Comparison of ENCODE assay signal across 8 cellular contexts in the genomic region with DNA sequence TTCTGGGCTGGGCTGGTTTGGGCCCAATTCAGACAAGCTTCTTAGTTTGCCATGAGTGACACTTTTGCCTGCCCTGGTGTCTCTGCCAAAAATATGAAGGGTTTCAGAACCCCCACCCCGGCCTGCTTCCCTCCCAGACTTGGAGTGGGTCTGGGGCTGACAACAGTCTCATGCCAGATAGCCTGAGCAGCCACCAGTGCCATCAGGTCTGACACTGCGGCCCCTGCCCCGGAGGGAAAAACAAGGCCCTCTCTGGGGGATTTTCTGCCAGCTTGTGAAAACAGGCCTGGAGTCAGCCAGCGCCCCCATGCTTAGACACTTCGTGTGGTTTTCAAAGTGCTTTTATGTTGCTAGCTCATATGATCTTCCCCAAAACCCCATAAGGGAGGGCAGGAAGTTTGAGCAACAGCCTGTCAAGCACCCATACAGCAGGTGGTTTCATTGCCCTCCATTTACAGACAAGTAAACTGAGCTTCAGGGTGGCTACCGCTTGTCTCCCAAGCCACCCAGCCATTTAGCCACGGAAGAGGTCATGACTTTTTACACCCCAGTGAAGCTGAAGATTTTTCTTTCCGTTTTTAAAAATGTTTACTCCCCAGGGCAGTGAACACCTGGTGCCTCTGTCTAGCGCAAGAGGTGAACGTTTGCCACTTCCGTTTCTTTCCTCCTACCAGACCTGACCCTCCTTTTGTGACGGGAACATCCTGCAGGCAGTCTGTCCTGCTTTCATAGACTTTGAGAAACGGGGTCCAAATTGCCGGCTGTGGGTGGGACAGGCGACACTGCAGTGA.
DNase-seq lines count a peak whose midpoint lies in the region; ATAC-seq and TF ChIP-seq lines count a peak whose summit lies in the region.

No MANE protein-coding gene starts in this region.

- H3K27me3 ChIP-seq in hepatocyte, result no peaks in the 10 kb centered on the region

- H3K27me3 Mint-ChIP-seq in activated CD4-positive, alpha-beta memory T cell treated with anti-CD3 and anti-CD28 coated beads, Interleukin-2, amount 10 ng/mL, durations not matched to agents 7 days and 5 days, result no peaks in the 10 kb centered on the region

- peak; percentile 43 for ATAC-seq in GM18502 (IDR thresholded peaks at IDR 0.05; ENCODE audit: poor library complexity, unreplicated experiment)

- POLR2A ChIA-PET in HEK293 (lab: Yijun Ruan, JAX), result interaction anchor here (0.5 kb wide), 1 partner anchor 10 kb away, joined by 3 read pairs; no protein-coding TSS in a partner anchor
- POLR2A ChIA-PET in activated CD4-positive, alpha-beta memory T cell treated with anti-CD3 and anti-CD28 coated beads, Interleukin-2, amount 10 ng/mL, durations not matched to agents 7 days and 5 days (lab: Charles Lee), result interaction anchor here (0.6 to 8.7 kb wide), 27 partner anchors 9 to 517 kb away, joined by 3 to 164 read pairs (median 6); partner anchors contain the start of gene TNRC6C

- TF ChIP-seq CTCF in HEK293 (tag by site-specific recombination; IDR thresholded peaks at IDR 0.05) (no peak), hepatocyte (IDR thresholded peaks at IDR 0.05; ENCODE audit: poor library complexity) (no peak)

- H3K27ac ChIP-seq in HEK293 (ENCODE audit: extremely low read depth, low read depth, low read length) (no peak overlapping the region), hepatocyte (peak overlapping the region; percentile 80)

- 56% methylated on average over 15 of the region's 15 CpGs for WGBS in hepatocyte (ENCODE audit: low lambda C conversion rate, missing lambda C conversion rate)

- H3K4me3 ChIP-seq in HEK293 (ENCODE audit: low read depth, low read length) (no peak overlapping the region), hepatocyte (no peak overlapping the region)

- peak; percentile 49 for DNase-seq in NCI-H1694 (lab: John Stamatoyannopoulos, UW)
- peak; percentile 71 for DNase-seq in activated CD4-positive, alpha-beta memory T cell treated with anti-CD3 and anti-CD28 coated beads, Interleukin-2, amount 10 ng/mL, durations not matched to agents 7 days and 5 days
- no peak for DNase-seq in hepatocyte (ENCODE audit: low spot score)
- DNase-seq in stimulated activated naive CD4-positive, alpha-beta T cell treated with Interleukin-2 at 50 U/mL for 16 hours (lab: John Stamatoyannopoulos, UW), result peak; percentile 75
- DNase-seq in ecto neural progenitor cell (ENCODE audit: low spot score), result no peak
- DNase-seq in cerebellum (ENCODE audit: low spot score), result no peak

- H4K20me1 ChIP-seq in hepatocyte (ENCODE audit: insufficient read depth, poor library complexity, severe bottlenecking), result peaks cover 38% of the 10 kb centered on the region

- H3K4me2 ChIP-seq in hepatocyte, result peak overlapping the region; percentile 12

- H2AFZ ChIP-seq in hepatocyte, result no peak overlapping the region

- peaks cover 97% of the 10 kb centered on the region for H3K79me2 ChIP-seq in hepatocyte

- H3K4me1 ChIP-seq in HEK293 (ENCODE audit: control insufficient read depth, insufficient read depth, low read length), result peaks cover 12% of the 10 kb centered on the region
- H3K4me1 ChIP-seq in hepatocyte (ENCODE audit: insufficient read depth), result peaks cover 89% of the 10 kb centered on the region

- peak overlapping the region; percentile 65 for H3K4me3 Mint-ChIP-seq in activated CD4-positive, alpha-beta memory T cell treated with anti-CD3 and anti-CD28 coated beads, Interleukin-2, amount 10 ng/mL, durations not matched to agents 7 days and 5 days

- H3K36me3 Mint-ChIP-seq in activated CD4-positive, alpha-beta memory T cell treated with anti-CD3 and anti-CD28 coated beads, Interleukin-2, amount 10 ng/mL, durations not matched to agents 7 days and 5 days (ENCODE audit: low read depth), result peaks cover 27% of the 10 kb centered on the region

- H3K9me3 ChIP-seq in HEK293 (ENCODE audit: control insufficient read depth, insufficient read depth, low read depth, low read length) (no peaks in the 10 kb centered on the region), hepatocyte (ENCODE audit: low read depth) (no peaks in the 10 kb centered on the region)

- CTCF ChIA-PET in HEK293 (lab: Yijun Ruan, JAX), result interaction anchor here (1.0 to 2.0 kb wide), 3 partner anchors 12 to 30 kb away, joined by 3 to 13 read pairs (median 4); no protein-coding TSS in a partner anchor
- CTCF ChIA-PET in activated CD4-positive, alpha-beta memory T cell treated with anti-CD3 and anti-CD28 coated beads, Interleukin-2, amount 10 ng/mL, durations not matched to agents 7 days and 5 days (lab: Charles Lee), result interaction anchor here (0.7 to 3.9 kb wide), 16 partner anchors 9 to 109 kb away, joined by 3 to 35 read pairs (median 6); no protein-coding TSS in a partner anchor

- peaks cover 98% of the 10 kb centered on the region for H3K4me1 Mint-ChIP-seq in activated CD4-positive, alpha-beta memory T cell treated with anti-CD3 and anti-CD28 coated beads, Interleukin-2, amount 10 ng/mL, durations not matched to agents 7 days and 5 days

- H3K36me3 ChIP-seq in HEK293 (ENCODE audit: control insufficient read depth in 2 of 2, insufficient read depth in 1 of 2, low read length in 2 of 2) (no peaks in the 10 kb centered on the region), hepatocyte (replicated peaks; ENCODE audit: insufficient read depth, low read depth) (no peaks in the 10 kb centered on the region)

- peak overlapping the region; percentile 96 for H3K27ac Mint-ChIP-seq in activated CD4-positive, alpha-beta memory T cell treated with anti-CD3 and anti-CD28 coated beads, Interleukin-2, amount 10 ng/mL, durations not matched to agents 7 days and 5 days

- H3K9me2 ChIP-seq in hepatocyte (replicated peaks; ENCODE audit: insufficient read depth), result no peaks in the 10 kb centered on the region

- H3K9me3 Mint-ChIP-seq in activated CD4-positive, alpha-beta memory T cell treated with anti-CD3 and anti-CD28 coated beads, Interleukin-2, amount 10 ng/mL, durations not matched to agents 7 days and 5 days, result no peaks in the 10 kb centered on the region

TF ChIP-seq in HEK293, 187 proteins besides CTCF, POLR2A, EP300 and RAD21:
- TF ChIP-seq GLIS2 (tag by site-specific recombination; IDR thresholded peaks at IDR 0.05), result no peak
- TF ChIP-seq ZNF341 (tag by site-specific recombination; IDR thresholded peaks at IDR 0.05; ENCODE audit: low read depth), result peak; percentile 27; the same call in 1 of the 2 replicates

Comparison
In these comparisons a context has a peak if more than half of its experiments do, and no peak if none do; other contexts are left out.
1. DNase-seq: peak in NCI-H1694 (single experiment), activated CD4-positive, alpha-beta memory T cell treated with anti-CD3 and anti-CD28 coated beads, Interleukin-2, amount 10 ng/mL, durations not matched to agents 7 days and 5 days (single experiment) and stimulated activated naive CD4-positive, alpha-beta T cell treated with Interleukin-2 at 50 U/mL for 16 hours (single experiment); none in hepatocyte (single experiment), ecto neural progenitor cell (single experiment) and cerebellum (single experiment).